In genomic region chr14:24441904-24442239, GRCh38 we compare ENCODE assay signal across 8 cellular contexts. TPM values are rescaled to one million over a fixed set of nuclear protein-coding genes. Genes with fewer than 3 reads are reported as not detected.
DNase-seq lines count a peak whose midpoint lies in the region; ATAC-seq and TF ChIP-seq lines count a peak whose summit lies in the region.

No MANE protein-coding gene starts in this region.

- no peaks in the 10 kb centered on the region for H3K9me3 Mint-ChIP-seq in T-helper 2 cell treated with Interferon-gamma antibody and Interleukin-4, amounts not matched to agents 5 μg/mL and 100 μg/mL, for 36 hours

- H3K4me1 ChIP-seq in effector memory CD4-positive, alpha-beta T cell (ENCODE audit: control insufficient read depth, insufficient read depth, low read length, poor library complexity, severe bottlenecking), result peaks cover 13% of the 10 kb centered on the region

- H3K27ac ChIP-seq in effector memory CD4-positive, alpha-beta T cell (ENCODE audit: insufficient read depth, low read length, poor library complexity, severe bottlenecking), result peak overlapping the region; percentile 96
- peak overlapping the region; percentile 96 for H3K27ac ChIP-seq in neural cell (ENCODE audit: low read length)

- H3K9me2 ChIP-seq in neural cell (ENCODE audit: insufficient read depth, low read length), result no peaks in the 10 kb centered on the region

- peak overlapping the region; percentile 87 for H2AFZ ChIP-seq in neural cell (ENCODE audit: low read depth, low read length)

- no peak for DNase-seq in T-helper 2 cell treated with Interferon-gamma antibody and Interleukin-4, amounts not matched to agents 5 μg/mL and 100 μg/mL, for 36 hours (ENCODE audit: low spot score)
- DNase-seq in T-helper 2 cell, result no peak
- peak; percentile 80 for DNase-seq in NCI-H82 (lab: John Stamatoyannopoulos, UW)
- no peak for DNase-seq in effector memory CD4-positive, alpha-beta T cell
- DNase-seq in NK-92 treated with Interleukin-12 subunit alpha and Interleukin-12 subunit beta, amount 100 ng/mL, for 24 hours (lab: John Stamatoyannopoulos, UW), result no peak
- no peak for DNase-seq in stimulated activated CD8-positive, alpha-beta memory T cell treated with anti-CD3 and anti-CD28 coated beads, Interleukin-4, amount 100 ng/mL, for 48 hours

- peak overlapping the region; percentile 89 for H3K4me3 ChIP-seq in effector memory CD4-positive, alpha-beta T cell (ENCODE audit: insufficient read depth, low read depth, low read length, poor library complexity, severe bottlenecking)
- peak overlapping the region; percentile 70 for H3K4me3 ChIP-seq in neural cell (ENCODE audit: low read length)

- peak overlapping the region; percentile 92 for H3K4me3 Mint-ChIP-seq in T-helper 2 cell treated with Interferon-gamma antibody and Interleukin-4, amounts not matched to agents 5 μg/mL and 100 μg/mL, for 36 hours

- TF ChIP-seq CTCF in neural cell (IDR thresholded peaks at IDR 0.05; ENCODE audit: poor library complexity, severe bottlenecking), result no peak

- H3K4me1 Mint-ChIP-seq in T-helper 2 cell treated with Interferon-gamma antibody and Interleukin-4, amounts not matched to agents 5 μg/mL and 100 μg/mL, for 36 hours (ENCODE audit: low read depth), result peaks cover 46% of the 10 kb centered on the region

- no peaks in the 10 kb centered on the region for H3K9me3 ChIP-seq in effector memory CD4-positive, alpha-beta T cell (ENCODE audit: control insufficient read depth, low read length)
- H3K9me3 ChIP-seq in neural cell (ENCODE audit: low read length), result no peaks in the 10 kb centered on the region

- TF ChIP-seq EP300 in neural cell (conservative IDR thresholded peaks at IDR 0.05; ENCODE audit: poor library complexity, severe bottlenecking), result no peak

- no peaks in the 10 kb centered on the region for H3K27me3 ChIP-seq in effector memory CD4-positive, alpha-beta T cell (replicated peaks; ENCODE audit: control insufficient read depth, insufficient read depth, low read length, poor library complexity, severe bottlenecking)
- no peaks in the 10 kb centered on the region for H3K27me3 ChIP-seq in neural cell (ENCODE audit: insufficient read depth, low read depth, low read length)

- H3K79me2 ChIP-seq in neural cell (replicated peaks; ENCODE audit: insufficient read depth, low read length), result peaks cover 6% of the 10 kb centered on the region

- no peaks in the 10 kb centered on the region for H4K20me1 ChIP-seq in neural cell (ENCODE audit: insufficient read depth)

- no peaks in the 10 kb centered on the region for H3K27me3 Mint-ChIP-seq in T-helper 2 cell treated with Interferon-gamma antibody and Interleukin-4, amounts not matched to agents 5 μg/mL and 100 μg/mL, for 36 hours (ENCODE audit: low read depth)

- peak overlapping the region; percentile 93 for H3K9ac ChIP-seq in neural cell (ENCODE audit: low read length)

- ATAC-seq in GM19463 (IDR thresholded peaks at IDR 0.05; ENCODE audit: unreplicated experiment), result no peak

- peak overlapping the region; percentile 97 for H3K27ac Mint-ChIP-seq in T-helper 2 cell treated with Interferon-gamma antibody and Interleukin-4, amounts not matched to agents 5 μg/mL and 100 μg/mL, for 36 hours

- H3K36me3 ChIP-seq in effector memory CD4-positive, alpha-beta T cell (ENCODE audit: control insufficient read depth, insufficient read depth, low read length), result peaks cover 27% of the 10 kb centered on the region
- peaks cover 5% of the 10 kb centered on the region for H3K36me3 ChIP-seq in neural cell (ENCODE audit: insufficient read depth, low read length)

- peak overlapping the region; percentile 65 for H3K4me2 ChIP-seq in neural cell (ENCODE audit: low read length)

- no peak for TF ChIP-seq RAD21 in neural cell (conservative IDR thresholded peaks at IDR 0.05)

- H3F3A ChIP-seq in neural cell (ENCODE audit: insufficient read depth, low read length, poor library complexity, severe bottlenecking), result no peaks in the 10 kb centered on the region

- H3K36me3 Mint-ChIP-seq in T-helper 2 cell treated with Interferon-gamma antibody and Interleukin-4, amounts not matched to agents 5 μg/mL and 100 μg/mL, for 36 hours (ENCODE audit: low read depth), result peaks cover 47% of the 10 kb centered on the region

TF ChIP-seq in neural cell, 6 proteins besides CTCF, POLR2A, EP300 and RAD21:
- TF ChIP-seq TAF1 (IDR thresholded peaks at IDR 0.05; ENCODE audit: low read depth) (no peak), EZH2 (IDR thresholded peaks at IDR 0.05; ENCODE audit: borderline replicate concordance, insufficient read depth, low read length, poor library complexity, severe bottlenecking) (no peak)

RNA-seq across cellular contexts. Expression of gene SDR39U1, which starts 0.7 kb away (rescaled TPM):
- 142 and 173 TPM in 2 replicates for polyA plus RNA-seq in neural cell
- 47.0 and 53.6 TPM in 2 replicates for polyA minus RNA-seq in neural cell

RNA-seq across cellular contexts. Expression of gene KHNYN, which starts 12.1 kb away (rescaled TPM):
- 0.53 and 0.92 TPM in 2 replicates for polyA plus RNA-seq in neural cell
- polyA minus RNA-seq in neural cell, result 0.73 and 1.0 TPM in 2 replicates

RNA-seq across cellular contexts. Expression of gene CBLN3, which starts 12.4 kb away (rescaled TPM):
- polyA plus RNA-seq in neural cell, result not detected in 2 replicates
- not detected in 2 replicates for polyA minus RNA-seq in neural cell

RNA-seq across cellular contexts. Expression of gene NYNRIN, which starts 43.1 kb away (rescaled TPM):
- 5.7 and 9.1 TPM in 2 replicates for polyA plus RNA-seq in neural cell
- 17.2 and 18.0 TPM in 2 replicates for polyA minus RNA-seq in neural cell
